In the genomic region with DNA sequence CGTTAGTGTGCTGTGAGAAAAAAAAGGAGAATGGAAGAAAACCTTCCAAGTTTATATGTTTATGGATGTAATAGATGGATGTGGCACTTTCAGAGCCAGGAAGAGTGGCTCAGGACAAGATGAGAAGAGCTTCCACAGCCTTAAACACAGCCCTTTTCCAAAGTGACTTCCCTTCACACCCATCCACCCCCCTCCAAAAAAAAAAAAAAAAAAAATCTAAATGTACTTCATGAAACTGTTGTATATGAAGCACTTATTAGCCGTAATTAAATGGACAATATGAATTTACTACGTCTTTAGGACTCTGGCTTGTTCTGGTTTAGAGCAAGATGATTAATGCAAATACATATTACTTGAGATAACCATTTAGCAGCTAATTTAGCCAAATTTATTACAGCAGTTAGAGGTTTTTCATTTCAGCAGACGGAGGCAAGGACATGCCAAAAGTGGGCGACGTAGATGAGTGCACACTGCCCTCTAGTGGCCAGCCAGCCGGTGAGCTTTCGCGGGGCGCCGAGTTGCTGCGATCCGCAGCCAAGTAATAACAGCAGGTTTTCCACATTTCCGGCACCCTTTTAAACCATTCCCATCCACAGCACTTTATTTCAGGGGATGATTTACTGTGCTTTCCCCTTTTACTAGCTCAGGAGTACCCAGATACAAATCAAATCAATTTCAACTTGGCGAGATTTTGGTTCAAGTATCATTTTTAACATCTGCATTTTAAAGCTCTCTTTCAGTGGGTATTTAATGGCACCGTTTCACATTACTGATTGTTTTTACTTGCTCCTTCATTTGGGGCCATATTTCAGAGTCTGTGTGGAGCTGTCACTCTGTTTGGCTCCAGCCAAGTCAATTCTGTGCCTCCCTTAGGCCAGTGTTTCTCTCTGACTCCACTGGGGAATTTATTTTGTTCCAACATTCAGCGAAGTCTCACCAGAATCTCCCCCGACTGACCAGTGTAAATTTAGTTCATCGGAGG, we compare ENCODE assay signal across 1 cellular context.
TF ChIP-seq lines count a peak whose summit lies in the region.

No MANE protein-coding gene starts in this region.

TF ChIP-seq in GM23338, 12 proteins besides CTCF, POLR2A, EP300 and RAD21 (continued from another document):
- TF ChIP-seq NANOG (IDR thresholded peaks at IDR 0.05; ENCODE audit: borderline replicate concordance) (no peak), EZH2phosphoT487 (IDR thresholded peaks at IDR 0.05; ENCODE audit: unreplicated experiment) (no peak), CREB1 (CRISPR knock-in tag; IDR thresholded peaks at IDR 0.05; ENCODE audit: low read depth) (no peak), EZH2 (IDR thresholded peaks at IDR 0.05; ENCODE audit: low read depth, unreplicated experiment) (no peak), ZNF114 (CRISPR knock-in tag; IDR thresholded peaks at IDR 0.05) (no peak)
- TF ChIP-seq, protein P1, sequence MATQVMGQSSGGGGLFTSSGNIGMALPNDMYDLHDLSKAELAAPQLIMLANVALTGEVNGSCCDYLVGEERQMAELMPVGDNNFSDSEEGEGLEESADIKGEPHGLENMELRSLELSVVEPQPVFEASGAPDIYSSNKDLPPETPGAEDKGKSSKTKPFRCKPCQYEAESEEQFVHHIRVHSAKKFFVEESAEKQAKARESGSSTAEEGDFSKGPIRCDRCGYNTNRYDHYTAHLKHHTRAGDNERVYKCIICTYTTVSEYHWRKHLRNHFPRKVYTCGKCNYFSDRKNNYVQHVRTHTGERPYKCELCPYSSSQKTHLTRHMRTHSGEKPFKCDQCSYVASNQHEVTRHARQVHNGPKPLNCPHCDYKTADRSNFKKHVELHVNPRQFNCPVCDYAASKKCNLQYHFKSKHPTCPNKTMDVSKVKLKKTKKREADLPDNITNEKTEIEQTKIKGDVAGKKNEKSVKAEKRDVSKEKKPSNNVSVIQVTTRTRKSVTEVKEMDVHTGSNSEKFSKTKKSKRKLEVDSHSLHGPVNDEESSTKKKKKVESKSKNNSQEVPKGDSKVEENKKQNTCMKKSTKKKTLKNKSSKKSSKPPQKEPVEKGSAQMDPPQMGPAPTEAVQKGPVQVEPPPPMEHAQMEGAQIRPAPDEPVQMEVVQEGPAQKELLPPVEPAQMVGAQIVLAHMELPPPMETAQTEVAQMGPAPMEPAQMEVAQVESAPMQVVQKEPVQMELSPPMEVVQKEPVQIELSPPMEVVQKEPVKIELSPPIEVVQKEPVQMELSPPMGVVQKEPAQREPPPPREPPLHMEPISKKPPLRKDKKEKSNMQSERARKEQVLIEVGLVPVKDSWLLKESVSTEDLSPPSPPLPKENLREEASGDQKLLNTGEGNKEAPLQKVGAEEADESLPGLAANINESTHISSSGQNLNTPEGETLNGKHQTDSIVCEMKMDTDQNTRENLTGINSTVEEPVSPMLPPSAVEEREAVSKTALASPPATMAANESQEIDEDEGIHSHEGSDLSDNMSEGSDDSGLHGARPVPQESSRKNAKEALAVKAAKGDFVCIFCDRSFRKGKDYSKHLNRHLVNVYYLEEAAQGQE (IDR thresholded peaks at IDR 0.05; ENCODE audit: unreplicated experiment), result no peak
- TF ChIP-seq, protein P2, sequence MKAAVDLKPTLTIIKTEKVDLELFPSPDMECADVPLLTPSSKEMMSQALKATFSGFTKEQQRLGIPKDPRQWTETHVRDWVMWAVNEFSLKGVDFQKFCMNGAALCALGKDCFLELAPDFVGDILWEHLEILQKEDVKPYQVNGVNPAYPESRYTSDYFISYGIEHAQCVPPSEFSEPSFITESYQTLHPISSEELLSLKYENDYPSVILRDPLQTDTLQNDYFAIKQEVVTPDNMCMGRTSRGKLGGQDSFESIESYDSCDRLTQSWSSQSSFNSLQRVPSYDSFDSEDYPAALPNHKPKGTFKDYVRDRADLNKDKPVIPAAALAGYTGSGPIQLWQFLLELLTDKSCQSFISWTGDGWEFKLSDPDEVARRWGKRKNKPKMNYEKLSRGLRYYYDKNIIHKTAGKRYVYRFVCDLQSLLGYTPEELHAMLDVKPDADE (IDR thresholded peaks at IDR 0.05), result no peak
TF ChIP-seq in GM23338: peak in this region for 0.
